Comparison of ENCODE assay signal across 23 cellular contexts in genomic region chr7:95342029-95342428, GRCh38. TPM values are rescaled to one million over a fixed set of nuclear protein-coding genes. Genes with fewer than 3 reads are reported as not detected.
DNase-seq lines count a peak whose midpoint lies in the region; ATAC-seq and TF ChIP-seq lines count a peak whose summit lies in the region.
"Had no signal": no experiment of that assay in that cellular context is flagged by ENCODE, and none has a peak within 500 bp of the region (broad histone marks: within the 10 kb centered on the region; RNA-seq: fewer than 3 reads in every experiment).

No MANE protein-coding gene starts in this region.

- TF ChIP-seq CTCF in lung (IDR thresholded peaks at IDR 0.05; ENCODE audit: control extremely low read depth, extremely low read depth) (no peak), psoas muscle (IDR thresholded peaks at IDR 0.05) (no peak), coronary artery (IDR thresholded peaks at IDR 0.05) (no peak)

- H3K27ac ChIP-seq in lung (ENCODE audit: low read depth in 1 of 2, low read length in 1 of 2) (no peak overlapping the region), psoas muscle (no peak overlapping the region), coronary artery (no peak overlapping the region)
- H3K27ac ChIP-seq: GM23248 had no signal

- H3K9me3 ChIP-seq in lung (ENCODE audit: control insufficient read depth in 2 of 2, insufficient read depth in 1 of 2, low read length in 1 of 2) (no peaks in the 10 kb centered on the region), psoas muscle (no peaks in the 10 kb centered on the region)

- no peak overlapping the region for H3K4me3 ChIP-seq in lung
- H3K4me3 ChIP-seq in psoas muscle = no peak overlapping the region
- no peak overlapping the region for H3K4me3 ChIP-seq in coronary artery
- H3K4me3 ChIP-seq: GM23248 had no signal

- H3K4me1 ChIP-seq in lung (ENCODE audit: control insufficient read depth in 2 of 2, insufficient read depth in 2 of 2, low read length in 2 of 2) = peaks cover 0 to 4% of the 10 kb centered on the region in 2 donors
- H3K4me1 ChIP-seq in psoas muscle = no peaks in the 10 kb centered on the region

- DNase-seq in activated gamma-delta T cell (lab: John Stamatoyannopoulos, UW) (peak; percentile 6), activated gamma-delta T cell treated with Interleukin-2 at 50 U/mL for 16 hours (no peak), left lobe of liver (ENCODE audit: low spot score) (no peak), lung (ENCODE audit: low spot score) (peak; percentile 36), psoas muscle (no peak), coronary artery (ENCODE audit: low spot score) (no peak)
- DNase-seq: C1 segment of cervical spinal cord; Calu3; CD4-positive, alpha-beta memory T cell; COR-L47; DMS53; DMS79 treated with DMSO at 0.1 percent for 48 hours; GF-D8; GM23248; H9 had no signal

- peak; percentile 3 for ATAC-seq in left lobe of liver
- ATAC-seq in lung (ENCODE audit: insufficient read depth, low FRiP score) = no peak
- ATAC-seq in GM21360 (IDR thresholded peaks at IDR 0.05; ENCODE audit: unreplicated experiment) = no peak
- no peak for ATAC-seq in psoas muscle
- ATAC-seq: HCT116 had no signal

- WGBS in lung, 2 donors = 72 to 84% methylated on average over 3 of the region's 3 CpGs
- 91 to 93% (median 92%) methylated on average over 3 of the region's 3 CpGs for WGBS in psoas muscle, 3 donors

- H3K36me3 ChIP-seq in lung (ENCODE audit: control insufficient read depth in 2 of 2, insufficient read depth in 2 of 2, low read length in 2 of 2) (no peaks in the 10 kb centered on the region), psoas muscle (ENCODE audit: insufficient read depth in 1 of 2, low read depth in 1 of 2) (no peaks in the 10 kb centered on the region)

- H3K27me3 ChIP-seq in lung (ENCODE audit: control insufficient read depth, insufficient read depth) (no peaks in the 10 kb centered on the region), psoas muscle (ENCODE audit: insufficient read depth in 3 of 3, low read length in 2 of 3) (no peaks in the 10 kb centered on the region)

- intact Hi-C loops in psoas muscle (cut with DNase I) = no loop called here

RNA-seq across cellular contexts. Expression of gene PON1, which starts 17.7 kb away (rescaled TPM):
- total RNA-seq in left lobe of liver (465 TPM), lung (under 1 TPM; 0.20 to 0.98 TPM), psoas muscle (not detected)
- polyA plus RNA-seq in lung (1 to 10 TPM in 1 of 2 donors, under 1 TPM in 1; 0.15 to 2.3 TPM), psoas muscle (under 1 TPM in 2 of 3 donors, not detected in 1; 0.04 to 0.10 TPM)
- total RNA-seq: A172; A673; Calu3; CD4-positive, alpha-beta memory T cell; Daoy; G401; GM23248; H4 had no signal
- polyA plus RNA-seq: BJ; CD4-positive, alpha-beta memory T cell; GM23248 had no signal

RNA-seq across cellular contexts. Expression of gene PON3, which starts 54.1 kb away (rescaled TPM):
- 256 TPM for total RNA-seq in left lobe of liver
- total RNA-seq in lung = 10 to 100 TPM; 19.6 to 25.5 TPM
- polyA plus RNA-seq in lung = 10 to 100 TPM; 13.2 to 28.0 TPM
- total RNA-seq in psoas muscle = under 1 TPM; 0.30 to 0.50 (median 0.46) TPM
- under 1 TPM in 2 of 3 donors, not detected in 1; 0.43 to 0.48 TPM for polyA plus RNA-seq in psoas muscle
- total RNA-seq: A172; A673; CD4-positive, alpha-beta memory T cell; Daoy; G401; GM23248; H4; H9 had no signal
- polyA plus RNA-seq: BJ; CD4-positive, alpha-beta memory T cell; GM23248 had no signal

Comparison
In these comparisons a context has a peak if more than half of its experiments do, and no peak if none do; other contexts are left out.
1. DNase-seq: peak in activated gamma-delta T cell (single experiment) and lung (single experiment); none in activated gamma-delta T cell treated with Interleukin-2 at 50 U/mL for 16 hours (single experiment), left lobe of liver (single experiment), psoas muscle (0 of 2) and coronary artery (single experiment).
2. RNA of gene PON1, which starts 17.7 kb away (total RNA-seq): 465 TPM in left lobe of liver (single experiment); 0.20 to 0.98 TPM in lung and not detected in psoas muscle; every median in the first group is over 100 times any median in the second.
3. RNA of gene PON3, which starts 54.1 kb away (total RNA-seq): 256 TPM in left lobe of liver (single experiment) and 19.6 to 25.5 TPM in lung; 0.30 to 0.50 TPM in psoas muscle; every median in the first group is over 10 times any median in the second.